ENCODE assay signal across 16 cellular contexts in genomic region chr11:114977596-114977995, GRCh38.
DNase-seq lines count a peak whose midpoint lies in the region; ATAC-seq and TF ChIP-seq lines count a peak whose summit lies in the region.
"Had no signal": no experiment of that assay in that cellular context is flagged by ENCODE, and none has a peak within 500 bp of the region (broad histone marks: within the 10 kb centered on the region; RNA-seq: fewer than 3 reads in every experiment).

No MANE protein-coding gene starts in this region.

- intact Hi-C loops in aorta (cut with DNase I) = no loop called here

- H3K36me3 Mint-ChIP-seq in stimulated activated effector memory CD8-positive, alpha-beta T cell treated with anti-CD3 and anti-CD28 coated beads, Interleukin-12 subunit alpha, Interleukin-12 subunit beta, amount 100 ng/mL, for 72 hours = no peaks in the 10 kb centered on the region

- H3K36me3 ChIP-seq in suprapubic skin (no peaks in the 10 kb centered on the region), aorta (ENCODE audit: control insufficient read depth in 1 of 2, insufficient read depth in 2 of 2, low read length in 1 of 2) (no peaks in the 10 kb centered on the region)
- H3K36me3 ChIP-seq: SJSA1 had no signal

- H3K9me3 Mint-ChIP-seq in stimulated activated effector memory CD8-positive, alpha-beta T cell treated with anti-CD3 and anti-CD28 coated beads, Interleukin-12 subunit alpha, Interleukin-12 subunit beta, amount 100 ng/mL, for 72 hours = no peaks in the 10 kb centered on the region
- H3K9me3 Mint-ChIP-seq: CD4-positive, alpha-beta T cell had no signal

- H3K27ac ChIP-seq in suprapubic skin = no peak overlapping the region
- H3K27ac ChIP-seq in aorta (ENCODE audit: low read depth in 1 of 2, low read length in 2 of 2) = no peak overlapping the region
- H3K27ac ChIP-seq: PC-9, SJSA1 had no signal

- H3K4me1 ChIP-seq in suprapubic skin (no peaks in the 10 kb centered on the region), aorta (ENCODE audit: control insufficient read depth in 1 of 2, insufficient read depth in 2 of 2, low read length in 2 of 2) (no peaks in the 10 kb centered on the region)
- H3K4me1 ChIP-seq: SJSA1 had no signal

- DNase-seq in NCI-H2107 treated with DMSO at 0.1 percent for 48 hours (lab: John Stamatoyannopoulos, UW; ENCODE audit: unreplicated experiment) (peak; percentile 13), NCI-H2107 (lab: John Stamatoyannopoulos, UW) (no peak), NCI-H146 (lab: John Stamatoyannopoulos, UW) (peak; percentile 69), NCI-H510A treated with DMSO at 0.1 percent for 48 hours (lab: John Stamatoyannopoulos, UW) (peak; percentile 89), suprapubic skin (ENCODE audit: low spot score in 2 of 2) (no peak), SKM-1 treated with dmso at 0.1 percent for 144 hours (lab: John Stamatoyannopoulos, UW; ENCODE audit: unreplicated experiment) (no peak), aorta (no peak)
- no peak for DNase-seq in stimulated activated effector memory CD8-positive, alpha-beta T cell treated with anti-CD3 and anti-CD28 coated beads, Interleukin-12 subunit alpha, Interleukin-12 subunit beta, amount 100 ng/mL, for 72 hours (ENCODE audit: low spot score in 2 of 2)
- DNase-seq: CD4-positive, alpha-beta T cell; DND-41; H7; HFFc6; KG1; PC-9; T-helper 17 cell had no signal

- no peak for TF ChIP-seq EP300 in suprapubic skin (IDR thresholded peaks at IDR 0.05)

- no peak overlapping the region for H3K4me3 ChIP-seq in suprapubic skin
- no peak overlapping the region for H3K4me3 ChIP-seq in aorta (ENCODE audit: low read length in 2 of 2)
- H3K4me3 ChIP-seq: PC-9, SJSA1 had no signal

- H3K9me3 ChIP-seq in suprapubic skin (no peaks in the 10 kb centered on the region), aorta (ENCODE audit: control insufficient read depth, low read length) (no peaks in the 10 kb centered on the region)
- H3K9me3 ChIP-seq: SJSA1 had no signal

- 48% methylated on average over 2 of the region's 2 CpGs for WGBS in suprapubic skin
- WGBS in aorta, 2 donors = 37 to 45% methylated on average over 2 of the region's 2 CpGs

- H3K4me1 Mint-ChIP-seq in stimulated activated effector memory CD8-positive, alpha-beta T cell treated with anti-CD3 and anti-CD28 coated beads, Interleukin-12 subunit alpha, Interleukin-12 subunit beta, amount 100 ng/mL, for 72 hours = no peaks in the 10 kb centered on the region
- H3K4me1 Mint-ChIP-seq: T-helper 17 cell had no signal

- peak; percentile 26 for ATAC-seq in stimulated activated effector memory CD8-positive, alpha-beta T cell treated with anti-CD3 and anti-CD28 coated beads, Interleukin-12 subunit alpha, Interleukin-12 subunit beta, amount 100 ng/mL, for 72 hours
- ATAC-seq in aorta (ENCODE audit: low FRiP score) = no peak
- ATAC-seq: T-helper 17 cell had no signal

- H3K4me3 Mint-ChIP-seq in stimulated activated effector memory CD8-positive, alpha-beta T cell treated with anti-CD3 and anti-CD28 coated beads, Interleukin-12 subunit alpha, Interleukin-12 subunit beta, amount 100 ng/mL, for 72 hours = no peak overlapping the region
- H3K4me3 Mint-ChIP-seq: CD4-positive, alpha-beta T cell; HFFc6; T-helper 17 cell had no signal

- no peak for TF ChIP-seq CTCF in suprapubic skin (IDR thresholded peaks at IDR 0.05)

- H3K27me3 ChIP-seq in suprapubic skin = peaks cover 2% of the 10 kb centered on the region
- peaks cover 0 to 4% of the 10 kb centered on the region in 2 donors for H3K27me3 ChIP-seq in aorta (ENCODE audit: control insufficient read depth in 1 of 2, insufficient read depth in 2 of 2, low read length in 1 of 2)
- H3K27me3 ChIP-seq: SJSA1 had no signal

- TF ChIP-seq POLR2A in suprapubic skin (IDR thresholded peaks at IDR 0.05) = no peak

- no peak overlapping the region for H3K27ac Mint-ChIP-seq in stimulated activated effector memory CD8-positive, alpha-beta T cell treated with anti-CD3 and anti-CD28 coated beads, Interleukin-12 subunit alpha, Interleukin-12 subunit beta, amount 100 ng/mL, for 72 hours
- H3K27ac Mint-ChIP-seq: CD4-positive, alpha-beta T cell; HFFc6; T-helper 17 cell had no signal

Comparison
In these comparisons a context has a peak if more than half of its experiments do, and no peak if none do; other contexts are left out.
1. DNase-seq: peak in NCI-H2107 treated with DMSO at 0.1 percent for 48 hours (single experiment), NCI-H146 (single experiment) and NCI-H510A treated with DMSO at 0.1 percent for 48 hours (single experiment); none in NCI-H2107 (single experiment), stimulated activated effector memory CD8-positive, alpha-beta T cell treated with anti-CD3 and anti-CD28 coated beads, Interleukin-12 subunit alpha, Interleukin-12 subunit beta, amount 100 ng/mL, for 72 hours (0 of 2), suprapubic skin (0 of 2), SKM-1 treated with dmso at 0.1 percent for 144 hours (single experiment) and aorta (0 of 2).